Comparison of ENCODE assay signal across 19 cellular contexts in genomic region chr14:99506269-99506668, GRCh38. TPM values are rescaled to one million over a fixed set of nuclear protein-coding genes. Genes with fewer than 3 reads are reported as not detected.
DNase-seq lines count a peak whose midpoint lies in the region; ATAC-seq and TF ChIP-seq lines count a peak whose summit lies in the region.
"Had no signal": no experiment of that assay in that cellular context is flagged by ENCODE, and none has a peak within 500 bp of the region (broad histone marks: within the 10 kb centered on the region; RNA-seq: fewer than 3 reads in every experiment).

No MANE protein-coding gene starts in this region.

- H3K4me3 ChIP-seq in CD4-positive, CD25-positive, alpha-beta regulatory T cell (ENCODE audit: low read depth, low read length) = no peak overlapping the region
- H3K4me3 ChIP-seq in DND-41 (ENCODE audit: low read depth in 1 of 2, low read length in 2 of 2) = no peak overlapping the region
- H3K4me3 ChIP-seq: HAP-1 had no signal

- ATAC-seq in CD4-positive, CD25-positive, alpha-beta regulatory T cell (ENCODE audit: low read depth in 2 of 2) = no peak
- ATAC-seq in DND-41 (ENCODE audit: insufficient read depth, low read depth) (no peak), left lobe of liver (no peak), HG02642 (IDR thresholded peaks at IDR 0.05; ENCODE audit: poor library complexity, unreplicated experiment) (no peak)
- no peak for ATAC-seq in activated T-helper 17 cell treated with anti-CD3 and anti-CD28 coated beads, Interleukin-2, amount 50 U/mL, for 72 hours (replicated peaks)

- H2AFZ ChIP-seq in DND-41 (ENCODE audit: low read depth, low read length) = no peak overlapping the region

- H3K9me3 ChIP-seq in CD4-positive, CD25-positive, alpha-beta regulatory T cell (ENCODE audit: control insufficient read depth in 2 of 2, low read length in 2 of 2) = no peaks in the 10 kb centered on the region
- H3K9me3 ChIP-seq in DND-41 (ENCODE audit: insufficient read depth, low read length, severe bottlenecking) = no peaks in the 10 kb centered on the region
- H3K9me3 ChIP-seq: HAP-1, SK-N-SH had no signal

- no peak overlapping the region for H3K4me2 ChIP-seq in DND-41 (ENCODE audit: insufficient read depth, low read length)
- H3K4me2 ChIP-seq: SK-N-SH had no signal

- no peak for DNase-seq in CD4-positive, CD25-positive, alpha-beta regulatory T cell
- peak; percentile 0 for DNase-seq in DND-41
- DNase-seq in nephron progenitor cell = no peak
- no peak for DNase-seq in activated CD4-positive, alpha-beta T cell treated with anti-CD3 and anti-CD28 coated beads for 4 hours
- DNase-seq in left lobe of liver (ENCODE audit: low spot score) = no peak
- DNase-seq: CD4-positive, alpha-beta T cell; DMS79; Karpas-422; NCI-H1417 treated with DMSO at 0.1 percent for 48 hours; NCI-H2029; NCI-H345; NCI-H524 treated with DMSO at 0.1 percent for 48 hours; RPMI8226; SHP77 treated with DMSO at 0.1 percent for 48 hours; SK-N-SH had no signal

- H4K20me1 ChIP-seq in DND-41 (ENCODE audit: insufficient read depth, low read length) = peaks cover 9% of the 10 kb centered on the region; the same call in 1 of the 2 replicates

- peak overlapping the region in 2 of 4 donors; percentile 7 to 50 for H3K4me3 Mint-ChIP-seq in CD4-positive, CD25-positive, alpha-beta regulatory T cell
- H3K4me3 Mint-ChIP-seq in activated T-helper 17 cell treated with anti-CD3 and anti-CD28 coated beads, Interleukin-2, amount 50 U/mL, for 72 hours = no peak overlapping the region
- no peak overlapping the region for H3K4me3 Mint-ChIP-seq in nephron progenitor cell
- H3K4me3 Mint-ChIP-seq: CD4-positive, alpha-beta T cell had no signal

- no peak for TF ChIP-seq CTCF in DND-41 (IDR thresholded peaks at IDR 0.05; ENCODE audit: borderline replicate concordance, extremely low read depth, low read length, poor library complexity, severe bottlenecking)
- no peak for TF ChIP-seq CTCF in nephron progenitor cell (IDR thresholded peaks at IDR 0.05)

- no peaks in the 10 kb centered on the region for H3K4me1 ChIP-seq in CD4-positive, CD25-positive, alpha-beta regulatory T cell (ENCODE audit: control insufficient read depth, insufficient read depth, low read length, poor library complexity, severe bottlenecking)
- H3K4me1 ChIP-seq in DND-41 (ENCODE audit: insufficient read depth, low read length) = no peaks in the 10 kb centered on the region
- H3K4me1 ChIP-seq: HAP-1 had no signal

- H3K27ac Mint-ChIP-seq in CD4-positive, CD25-positive, alpha-beta regulatory T cell = peak overlapping the region in 2 of 3 donors; percentile 75 to 92
- H3K27ac Mint-ChIP-seq in activated T-helper 17 cell treated with anti-CD3 and anti-CD28 coated beads, Interleukin-2, amount 50 U/mL, for 72 hours = peak overlapping the region; percentile 11
- H3K27ac Mint-ChIP-seq in nephron progenitor cell = peak overlapping the region; percentile 19
- H3K27ac Mint-ChIP-seq: CD4-positive, alpha-beta T cell had no signal

- H3K79me2 ChIP-seq in DND-41 (ENCODE audit: insufficient read depth, low read length) = no peaks in the 10 kb centered on the region

- H3K9ac ChIP-seq in DND-41 (ENCODE audit: low read depth, low read length) = no peak overlapping the region
- H3K9ac ChIP-seq: SK-N-SH had no signal

- peaks cover 91% of the 10 kb centered on the region for H3K36me3 ChIP-seq in CD4-positive, CD25-positive, alpha-beta regulatory T cell (ENCODE audit: control insufficient read depth, insufficient read depth, low read length)
- H3K36me3 ChIP-seq in DND-41 (ENCODE audit: insufficient read depth, low read length) = peaks cover 92% of the 10 kb centered on the region

- peaks cover 0 to 2% (median 0%) of the 10 kb centered on the region in 4 donors for H3K4me1 Mint-ChIP-seq in CD4-positive, CD25-positive, alpha-beta regulatory T cell
- no peaks in the 10 kb centered on the region for H3K4me1 Mint-ChIP-seq in activated T-helper 17 cell treated with anti-CD3 and anti-CD28 coated beads, Interleukin-2, amount 50 U/mL, for 72 hours
- peaks cover 12% of the 10 kb centered on the region for H3K4me1 Mint-ChIP-seq in nephron progenitor cell
- H3K4me1 Mint-ChIP-seq: IgD-negative memory B cell had no signal

- H3K27me3 Mint-ChIP-seq in CD4-positive, CD25-positive, alpha-beta regulatory T cell = no peaks in the 10 kb centered on the region
- H3K27me3 Mint-ChIP-seq in activated T-helper 17 cell treated with anti-CD3 and anti-CD28 coated beads, Interleukin-2, amount 50 U/mL, for 72 hours = no peaks in the 10 kb centered on the region
- H3K27me3 Mint-ChIP-seq in nephron progenitor cell (ENCODE audit: low read depth, poor library complexity) = peaks cover 5% of the 10 kb centered on the region
- H3K27me3 Mint-ChIP-seq: CD4-positive, alpha-beta T cell; IgD-negative memory B cell had no signal

- no peak overlapping the region for H3K27ac ChIP-seq in CD4-positive, CD25-positive, alpha-beta regulatory T cell (ENCODE audit: insufficient read depth, low read length, poor library complexity, severe bottlenecking)
- H3K27ac ChIP-seq in DND-41 (ENCODE audit: low read length) = no peak overlapping the region

- peaks cover 62% of the 10 kb centered on the region for H3K36me3 Mint-ChIP-seq in CD4-positive, CD25-positive, alpha-beta regulatory T cell
- peaks cover 94% of the 10 kb centered on the region for H3K36me3 Mint-ChIP-seq in activated T-helper 17 cell treated with anti-CD3 and anti-CD28 coated beads, Interleukin-2, amount 50 U/mL, for 72 hours (ENCODE audit: low read depth)
- H3K36me3 Mint-ChIP-seq in nephron progenitor cell (ENCODE audit: low read depth) = peaks cover 62% of the 10 kb centered on the region

- H3K27me3 ChIP-seq in CD4-positive, CD25-positive, alpha-beta regulatory T cell (ENCODE audit: control insufficient read depth, insufficient read depth, low read length) = no peaks in the 10 kb centered on the region
- no peaks in the 10 kb centered on the region for H3K27me3 ChIP-seq in DND-41 (ENCODE audit: insufficient read depth, low read length, poor library complexity)

- no peaks in the 10 kb centered on the region for H3K9me3 Mint-ChIP-seq in CD4-positive, CD25-positive, alpha-beta regulatory T cell
- H3K9me3 Mint-ChIP-seq in activated T-helper 17 cell treated with anti-CD3 and anti-CD28 coated beads, Interleukin-2, amount 50 U/mL, for 72 hours = no peaks in the 10 kb centered on the region
- no peaks in the 10 kb centered on the region for H3K9me3 Mint-ChIP-seq in nephron progenitor cell
- H3K9me3 Mint-ChIP-seq: CD4-positive, alpha-beta T cell; IgD-negative memory B cell had no signal

RNA-seq across cellular contexts. Expression of gene CCNK, which starts 25.1 kb away (rescaled TPM):
- total RNA-seq in CD4-positive, CD25-positive, alpha-beta regulatory T cell = 139 TPM
- 10 to 100 TPM in 3 of 4 donors, 1 to 10 TPM in 1; 8.8 to 23.9 (median 20.3) TPM for polyA plus RNA-seq in CD4-positive, CD25-positive, alpha-beta regulatory T cell
- 10 to 100 TPM; 65.7 to 89.0 TPM for total RNA-seq in activated T-helper 17 cell treated with anti-CD3 and anti-CD28 coated beads, Interleukin-2, amount 50 U/mL, for 72 hours
- total RNA-seq in left lobe of liver = 13.8 TPM

RNA-seq across cellular contexts. Expression of gene SETD3, which starts 25.6 kb away (rescaled TPM):
- 38.1 TPM for total RNA-seq in CD4-positive, CD25-positive, alpha-beta regulatory T cell
- 10 to 100 TPM; 26.5 to 35.2 (median 31.7) TPM for polyA plus RNA-seq in CD4-positive, CD25-positive, alpha-beta regulatory T cell
- 10 to 100 TPM; 32.8 to 53.2 TPM for total RNA-seq in activated T-helper 17 cell treated with anti-CD3 and anti-CD28 coated beads, Interleukin-2, amount 50 U/mL, for 72 hours
- 25.1 TPM for total RNA-seq in left lobe of liver

Comparison
In these comparisons a context has a peak if more than half of its experiments do, and no peak if none do; other contexts are left out.
1. H3K27ac Mint-ChIP-seq: peak in every context shown above with its lines; median percentile 84 in CD4-positive, CD25-positive, alpha-beta regulatory T cell; 19 in nephron progenitor cell; 11 in activated T-helper 17 cell treated with anti-CD3 and anti-CD28 coated beads, Interleukin-2, amount 50 U/mL, for 72 hours.